Comparison of ENCODE assay signal across 21 cellular contexts in genomic region chr2:30965085-30965484, GRCh38.
DNase-seq lines count a peak whose midpoint lies in the region; ATAC-seq, FAIRE-seq and TF ChIP-seq lines count a peak whose summit lies in the region.
"Had no signal": no experiment of that assay in that cellular context is flagged by ENCODE, and none has a peak within 500 bp of the region (broad histone marks: within the 10 kb centered on the region; RNA-seq: fewer than 3 reads in every experiment).

No MANE protein-coding gene starts in this region.

- ATAC-seq in IMR-90 (ENCODE audit: low read depth) (no peak), GM18502 (IDR thresholded peaks at IDR 0.05; ENCODE audit: poor library complexity, unreplicated experiment) (no peak), HG03469 (IDR thresholded peaks at IDR 0.05; ENCODE audit: unreplicated experiment) (no peak)
- ATAC-seq: CD8-positive, alpha-beta T cell; HCT116 had no signal

- no peak for TF ChIP-seq CTCF in IMR-90 (conservative IDR thresholded peaks at IDR 0.05; ENCODE audit: low read depth, low read length)

- H3K27ac ChIP-seq in BLaER1 = peak overlapping the region; percentile 45; the same call in 1 of the 2 replicates
- no peak overlapping the region for H3K27ac ChIP-seq in IMR-90 (ENCODE audit: insufficient read depth, low read length)
- H3K27ac ChIP-seq in small intestine (ENCODE audit: low read depth in 1 of 2, low read length in 1 of 2) = no peak overlapping the region
- H3K27ac ChIP-seq: 22Rv1, GM23248 had no signal

- CTCF ChIA-PET in IMR-90 (lab: Yijun Ruan, JAX) = interaction anchor here (1.7 kb wide), 1 partner anchor 368 kb away, joined by 4 read pairs; no protein-coding TSS in a partner anchor

- H4K5ac ChIP-seq in IMR-90 (ENCODE audit: low read depth, low read length) = no peak overlapping the region

- H2BK5ac ChIP-seq in IMR-90 (ENCODE audit: low read depth, low read length, poor library complexity, severe bottlenecking) = no peak overlapping the region

- H3K4me3 ChIP-seq in BLaER1 (no peak overlapping the region), IMR-90 (ENCODE audit: insufficient read depth, low read depth, low read length) (no peak overlapping the region), small intestine (ENCODE audit: low read depth in 1 of 2, low read length in 2 of 2) (no peak overlapping the region)
- H3K4me3 ChIP-seq: GM23248 had no signal

- TF ChIP-seq RAD21 in IMR-90 (IDR thresholded peaks at IDR 0.05; ENCODE audit: low read length) = no peak

- DNase-seq in IMR-90 (no peak), left kidney (ENCODE audit: low read depth, low spot score) (peak; percentile 59), small intestine (peak; percentile 5), NCI-H2171 (lab: John Stamatoyannopoulos, UW) (no peak)
- DNase-seq: C1 segment of cervical spinal cord; Caco-2; CD4-positive, CD25-positive, alpha-beta regulatory T cell; CD8-positive, alpha-beta T cell; DMS153; DND-41; GM23248; H9 had no signal

- no peak overlapping the region for H3K4ac ChIP-seq in IMR-90 (ENCODE audit: low read depth, low read length)

- H3K4me1 ChIP-seq in BLaER1 (peaks cover 58% of the 10 kb centered on the region), IMR-90 (ENCODE audit: control insufficient read depth, insufficient read depth, low read length) (no peaks in the 10 kb centered on the region), small intestine (ENCODE audit: control insufficient read depth in 2 of 2, insufficient read depth in 1 of 2, low read depth in 1 of 2, low read length in 1 of 2) (no peaks in the 10 kb centered on the region)
- H3K4me1 ChIP-seq: Caco-2 had no signal

- no peak overlapping the region for H3K14ac ChIP-seq in IMR-90 (replicated peaks; ENCODE audit: low read depth, low read length)

- intact Hi-C loops in IMR-90 (cut with micrococcal nuclease) = no loop called here

- H3K9me3 ChIP-seq in BLaER1 (no peaks in the 10 kb centered on the region), IMR-90 (ENCODE audit: control insufficient read depth, insufficient read depth, low read length) (no peaks in the 10 kb centered on the region), small intestine (ENCODE audit: control insufficient read depth, low read depth) (no peaks in the 10 kb centered on the region)
- H3K9me3 ChIP-seq: Caco-2 had no signal

- no peak overlapping the region for H2BK120ac ChIP-seq in IMR-90 (ENCODE audit: low read depth, low read length)

- no peak overlapping the region for H3K9ac ChIP-seq in BLaER1
- no peak overlapping the region for H3K9ac ChIP-seq in IMR-90 (ENCODE audit: low read depth, low read length)
- H3K9ac ChIP-seq: GM23248 had no signal

- FAIRE-seq in small intestine (lab: Jason Lieb, UNC) = no peak
- FAIRE-seq: A204.1, G401.6, GM12892, GM19239 had no signal

- H2BK20ac ChIP-seq in IMR-90 (ENCODE audit: low read depth, low read length) = no peak overlapping the region

- H3K36me3 ChIP-seq in BLaER1 (peaks cover 85% of the 10 kb centered on the region), IMR-90 (ENCODE audit: control insufficient read depth, insufficient read depth, low read length) (no peaks in the 10 kb centered on the region), small intestine (ENCODE audit: control insufficient read depth in 2 of 2, insufficient read depth in 2 of 2, low read length in 2 of 2) (no peaks in the 10 kb centered on the region)

- POLR2A ChIA-PET in IMR-90 (lab: Charles Lee; ENCODE audit: unreplicated experiment) = no interaction called here

- H2AFZ ChIP-seq in IMR-90 (replicated peaks; ENCODE audit: low read length, poor library complexity) = no peak overlapping the region
- H2AFZ ChIP-seq: GM23248 had no signal

- no peak for TF ChIP-seq POLR2A in IMR-90 (IDR thresholded peaks at IDR 0.05; ENCODE audit: low read depth, low read length)

- H3K18ac ChIP-seq in IMR-90 (ENCODE audit: low read depth, low read length) = no peak overlapping the region

- no peaks in the 10 kb centered on the region for H3K79me1 ChIP-seq in IMR-90 (ENCODE audit: low read depth in 1 of 2, low read length in 2 of 2)

- no peak overlapping the region for H2AK5ac ChIP-seq in IMR-90 (ENCODE audit: low read depth, low read length)

- no TSS peak for BruUV-seq in IMR-90 (replicated peaks; lab: Mats Ljungman, UMichigan)

- peak overlapping the region; percentile 75 for H3K4me2 ChIP-seq in BLaER1
- H3K4me2 ChIP-seq in IMR-90 (ENCODE audit: low read depth, low read length) = no peak overlapping the region

- no peaks in the 10 kb centered on the region; the same call in 1 of the 2 replicates for H3K9me1 ChIP-seq in IMR-90 (ENCODE audit: insufficient read depth, low read length)

- H3K27me3 ChIP-seq in BLaER1 = no peaks in the 10 kb centered on the region
- no peaks in the 10 kb centered on the region; the same call in none of the 2 replicates for H3K27me3 ChIP-seq in IMR-90 (ENCODE audit: control insufficient read depth, insufficient read depth, low read length)
- no peaks in the 10 kb centered on the region for H3K27me3 ChIP-seq in small intestine (ENCODE audit: control insufficient read depth in 2 of 2, insufficient read depth in 2 of 2, low read length in 2 of 2)

- H2BK15ac ChIP-seq in IMR-90 (ENCODE audit: low read depth, low read length) = no peak overlapping the region

- H4K8ac ChIP-seq in IMR-90 (ENCODE audit: low read depth in 2 of 2, low read length in 2 of 2) = no peak overlapping the region

- dilution Hi-C loops in IMR-90 (cut with HindIII; ENCODE audit: low sequenced_read_pairs, unreplicated experiment) = no loop called here

- no peak overlapping the region for H4K91ac ChIP-seq in IMR-90 (ENCODE audit: insufficient read depth, low read depth, low read length)

- in situ Hi-C loops in IMR-90 (cut with MboI; ENCODE audit: low sequenced_read_pairs) = no loop called here

- 17% methylated on average over 1 of the region's 8 CpGs; no CpG with 5 or more reads in 1 of the 2 experiments for WGBS in IMR-90 (ENCODE audit: extremely low coverage in 2 of 2, insufficient read length in 1 of 2), 2 experiments
- 61 to 80% (median 75%) methylated on average over 8 of the region's 8 CpGs for WGBS in small intestine, 3 donors

- no peak overlapping the region for H3K23ac ChIP-seq in IMR-90 (ENCODE audit: low read depth, low read length)

- H3K56ac ChIP-seq in IMR-90 (ENCODE audit: extremely low read depth, insufficient read depth, low read length) = no peak overlapping the region

- H4K20me1 ChIP-seq in BLaER1 (peaks cover 43% of the 10 kb centered on the region), IMR-90 (ENCODE audit: insufficient read depth, low read length) (no peaks in the 10 kb centered on the region)

- H2AK9ac ChIP-seq in IMR-90 (replicated peaks; ENCODE audit: low read depth, low read length, poor library complexity) = peak overlapping the region; percentile 26

TF ChIP-seq in IMR-90, 13 proteins besides CTCF, POLR2A, EP300 and RAD21:
- TF ChIP-seq MAZ (IDR thresholded peaks at IDR 0.05; ENCODE audit: borderline replicate concordance, low read depth, low read length) (no peak), RFX5 (IDR thresholded peaks at IDR 0.05; ENCODE audit: low read depth, low read length) (no peak), USF2 (IDR thresholded peaks at IDR 0.05; ENCODE audit: low read depth, low read length) (no peak), MXI1 (IDR thresholded peaks at IDR 0.05; ENCODE audit: borderline replicate concordance, low read depth, low read length) (no peak)

Comparison
In these comparisons a context has a peak if more than half of its experiments do, and no peak if none do; other contexts are left out.
1. DNase-seq: peak in left kidney (single experiment) and small intestine (single experiment); none in IMR-90 (single experiment) and NCI-H2171 (single experiment).